Comparison of ENCODE assay signal across 17 cellular contexts in the genomic region with DNA sequence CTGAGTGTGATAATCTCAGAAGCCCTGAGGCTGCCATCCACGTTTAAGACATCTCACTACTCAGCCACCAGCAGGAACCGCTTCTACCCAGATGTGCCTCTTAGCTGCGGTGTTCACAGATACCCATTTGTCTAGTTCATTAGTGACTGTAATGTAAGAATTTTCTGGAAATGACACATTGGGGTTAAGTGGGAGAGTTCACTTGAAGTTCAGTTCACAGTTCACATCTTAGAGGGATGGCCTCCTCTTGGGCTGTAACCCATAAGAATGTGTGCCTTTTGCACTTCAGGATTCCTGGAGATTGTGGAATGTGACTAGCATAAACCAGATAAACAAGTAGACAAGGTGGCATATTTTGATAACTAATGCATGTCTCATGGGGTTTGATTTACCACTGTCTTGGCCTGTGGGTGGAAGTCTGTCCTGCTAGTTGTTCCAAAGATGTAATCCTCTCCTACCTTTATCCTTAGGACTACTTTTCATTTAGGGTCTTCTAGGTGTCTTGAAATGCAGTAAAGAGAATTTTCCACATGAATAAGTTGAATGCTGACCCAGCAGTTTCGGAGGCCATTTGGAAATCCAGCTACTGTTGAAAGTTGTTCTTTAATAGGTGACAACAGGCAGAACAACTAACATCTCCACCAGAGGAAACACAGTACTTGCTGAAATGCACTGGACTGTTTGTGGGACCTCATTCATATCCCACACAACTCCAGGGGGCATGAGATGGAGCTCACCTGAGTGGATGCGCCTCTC.
"Had no signal": no experiment of that assay in that cellular context is flagged by ENCODE, and none has a peak within 500 bp of the region (broad histone marks: within the 10 kb centered on the region; RNA-seq: fewer than 3 reads in every experiment).

No MANE protein-coding gene starts in this region.

- H3K27me3 ChIP-seq: body of pancreas, colonic mucosa, gastrocnemius medialis, ovary, sigmoid colon, uterus had no signal

- ATAC-seq: body of pancreas, gastrocnemius medialis had no signal

- H3K4me3 Mint-ChIP-seq: activated CD4-positive, alpha-beta T cell treated with anti-CD3 and anti-CD28 coated beads for 36 hours; activated naive CD8-positive, alpha-beta T cell treated with anti-CD3 and anti-CD28 coated beads for 36 hours; natural killer cell; T-helper 2 cell treated with Interferon-gamma antibody and Interleukin-4, amounts not matched to agents 5 μg/mL and 100 μg/mL, for 36 hours; WTC11 had no signal

- H3K4me3 ChIP-seq: body of pancreas, colonic mucosa, gastrocnemius medialis, ovary, sigmoid colon, uterus had no signal

- H3K9me3 ChIP-seq: body of pancreas, colonic mucosa, gastrocnemius medialis, ovary, sigmoid colon, uterus had no signal

- H3K36me3 Mint-ChIP-seq: activated naive CD8-positive, alpha-beta T cell treated with anti-CD3 and anti-CD28 coated beads for 36 hours; natural killer cell; WTC11 had no signal

- H3K27ac Mint-ChIP-seq: activated CD4-positive, alpha-beta T cell treated with anti-CD3 and anti-CD28 coated beads for 36 hours; activated naive CD8-positive, alpha-beta T cell treated with anti-CD3 and anti-CD28 coated beads for 36 hours; natural killer cell; T-helper 2 cell treated with Interferon-gamma antibody and Interleukin-4, amounts not matched to agents 5 μg/mL and 100 μg/mL, for 36 hours; WTC11 had no signal

- H3K36me3 ChIP-seq: colonic mucosa, gastrocnemius medialis, ovary, sigmoid colon, uterus had no signal

- H3K4me1 Mint-ChIP-seq: activated CD4-positive, alpha-beta T cell treated with anti-CD3 and anti-CD28 coated beads for 36 hours; activated naive CD8-positive, alpha-beta T cell treated with anti-CD3 and anti-CD28 coated beads for 36 hours; natural killer cell; WTC11 had no signal

- H3K4me1 ChIP-seq: body of pancreas, colonic mucosa, gastrocnemius medialis, sigmoid colon, uterus had no signal

- H3K27me3 Mint-ChIP-seq: activated CD4-positive, alpha-beta T cell treated with anti-CD3 and anti-CD28 coated beads for 36 hours; activated naive CD8-positive, alpha-beta T cell treated with anti-CD3 and anti-CD28 coated beads for 36 hours had no signal

- H3K27ac ChIP-seq: body of pancreas, colonic mucosa, gastrocnemius medialis, ovary, sigmoid colon, uterus had no signal

- DNase-seq: activated CD4-positive, alpha-beta T cell treated with anti-CD3 and anti-CD28 coated beads for 36 hours; activated CD4-positive, alpha-beta T cell treated with anti-CD3 and anti-CD28 coated beads, Interleukin-2, amount 50 U/mL, for 48 hours; activated naive CD8-positive, alpha-beta T cell treated with anti-CD3 and anti-CD28 coated beads for 36 hours; amygdala; caudate nucleus; colonic mucosa; gastrocnemius medialis; head of caudate nucleus; natural killer cell; ovary; sigmoid colon; stimulated activated CD8-positive, alpha-beta memory T cell treated with anti-CD3 and anti-CD28 coated beads, Interleukin-4, amount 100 ng/mL, for 48 hours; stimulated activated naive CD4-positive, alpha-beta T cell; uterus had no signal
